15 cellular contexts compared by ENCODE assay signal in the genomic region with DNA sequence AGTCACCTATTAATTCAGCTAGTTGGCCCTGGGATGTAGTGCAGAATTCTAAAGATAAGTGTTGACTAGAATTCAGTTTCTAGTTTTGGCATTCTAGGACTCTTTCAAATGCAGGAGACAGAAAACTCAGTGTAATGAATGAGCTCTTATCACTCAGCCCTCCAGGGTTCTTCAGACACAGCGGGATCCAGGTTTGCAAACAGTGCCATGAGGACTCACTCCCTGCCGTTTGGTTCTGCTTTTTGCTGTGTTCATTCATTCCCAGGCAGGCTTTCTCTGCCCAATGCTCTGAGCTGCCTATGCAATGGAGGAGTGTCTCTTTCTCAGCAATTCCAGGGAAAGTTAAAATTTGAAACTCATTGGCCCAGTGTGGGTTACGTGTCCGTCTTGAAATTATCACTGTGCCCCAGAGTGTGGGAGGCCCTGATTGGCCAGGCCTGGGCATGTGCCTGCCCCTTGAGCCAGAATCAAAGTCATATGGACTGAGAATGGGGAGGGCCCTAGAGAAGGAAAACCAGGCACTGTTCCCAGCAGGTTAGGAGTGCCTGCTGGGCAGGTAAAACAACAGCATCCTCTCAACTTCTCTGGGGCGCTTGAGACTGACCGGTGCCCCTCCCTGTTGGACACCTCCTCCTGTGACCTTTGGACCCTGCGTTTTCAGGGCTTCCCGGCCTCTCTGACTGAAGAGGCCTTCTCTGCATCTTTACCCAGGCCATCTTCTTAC. TPM values are rescaled to one million over a fixed set of nuclear protein-coding genes. Genes with fewer than 3 reads are reported as not detected.
DNase-seq lines count a peak whose midpoint lies in the region; ATAC-seq, FAIRE-seq and TF ChIP-seq lines count a peak whose summit lies in the region.
"Had no signal": no experiment of that assay in that cellular context is flagged by ENCODE, and none has a peak within 500 bp of the region (broad histone marks: within the 10 kb centered on the region; RNA-seq: fewer than 3 reads in every experiment).

No MANE protein-coding gene starts in this region.

- H3K4me3 ChIP-seq in HepG2 (replicated peaks in 1 of 3; ENCODE audit: insufficient read depth in 1 of 3, low read depth in 2 of 3, low read length in 3 of 3) (peak overlapping the region in 1 of 3 experiments; percentile 37; a peak in 1 of 6 replicates), right lobe of liver (no peak overlapping the region), lower lobe of right lung (no peak overlapping the region)
- H3K4me3 ChIP-seq: ovary had no signal

- H3K27ac ChIP-seq in HepG2 (ENCODE audit: extremely low read length, insufficient read depth, low read length) (peak overlapping the region; percentile 39), right lobe of liver (no peak overlapping the region), lower lobe of right lung (no peak overlapping the region)
- H3K27ac ChIP-seq: ovary had no signal

- H3K79me2 ChIP-seq in HepG2 (ENCODE audit: insufficient read depth, low read length) = peaks cover 67% of the 10 kb centered on the region

- no peak overlapping the region for H3K4me3 Mint-ChIP-seq in brain
- no peak overlapping the region for H3K4me3 Mint-ChIP-seq in activated CD8-positive, alpha-beta T cell treated with anti-CD3 and anti-CD28 coated beads, Interleukin-2, amount 10 ng/mL, durations not matched to agents 7 days and 5 days

- ATAC-seq in HepG2 (peak; percentile 42), right lobe of liver (no peak), lower lobe of right lung (peak; percentile 81 to 86)
- no peak for ATAC-seq in activated CD8-positive, alpha-beta T cell treated with anti-CD3 and anti-CD28 coated beads, Interleukin-2, amount 10 ng/mL, durations not matched to agents 7 days and 5 days

- intact Hi-C loops in HepG2 (cut with micrococcal nuclease; ENCODE audit: unreplicated experiment) (loop anchor here (2.0 kb wide), 1 partner anchor 44 kb away; a partner anchor contains a TSS), right lobe of liver (cut with DNase I) (no loop called here), lower lobe of right lung (cut with DNase I) (no loop called here)

- peak overlapping the region; percentile 38 for H3K4me2 ChIP-seq in HepG2 (ENCODE audit: low read depth, low read length)

- POLR2A ChIA-PET in HepG2 (lab: Yijun Ruan, JAX) = interaction anchor here (0.8 to 5.1 kb wide), 4 partner anchors 8 to 44 kb away, joined by 3 to 28 read pairs (median 7); a partner anchor contains a TSS
- POLR2A ChIA-PET in activated CD8-positive, alpha-beta T cell treated with anti-CD3 and anti-CD28 coated beads, Interleukin-2, amount 10 ng/mL, durations not matched to agents 7 days and 5 days (lab: Charles Lee) = no interaction called here

- H3K36me3 ChIP-seq in HepG2 (replicated peaks in 1 of 2; ENCODE audit: control insufficient read depth in 1 of 2, insufficient read depth in 2 of 2, low read length in 2 of 2) (peaks cover 5 to 18% of the 10 kb centered on the region in 2 experiments; a peak in 4 of 5 replicates), right lobe of liver (no peaks in the 10 kb centered on the region), lower lobe of right lung (no peaks in the 10 kb centered on the region)
- H3K36me3 ChIP-seq: ovary had no signal

- H3K9ac ChIP-seq in HepG2 (ENCODE audit: insufficient read depth, low read depth, low read length) = no peak overlapping the region

- no peaks in the 10 kb centered on the region for H3K9me3 ChIP-seq in HepG2 (ENCODE audit: low read length)
- no peaks in the 10 kb centered on the region for H3K9me3 ChIP-seq in right lobe of liver
- H3K9me3 ChIP-seq in lower lobe of right lung = no peaks in the 10 kb centered on the region
- H3K9me3 ChIP-seq: ovary had no signal

- TF ChIP-seq POLR2A in HepG2 (IDR thresholded peaks at IDR 0.05; ENCODE audit: insufficient read depth in 1 of 2, low read depth in 2 of 2, low read length in 2 of 2) = no peak
- TF ChIP-seq POLR2A in right lobe of liver (IDR thresholded peaks at IDR 0.05) = no peak

- peaks cover 37% of the 10 kb centered on the region for H3K4me1 Mint-ChIP-seq in brain
- no peaks in the 10 kb centered on the region for H3K4me1 Mint-ChIP-seq in activated CD8-positive, alpha-beta T cell treated with anti-CD3 and anti-CD28 coated beads, Interleukin-2, amount 10 ng/mL, durations not matched to agents 7 days and 5 days (ENCODE audit: low read depth)

- H3K36me3 Mint-ChIP-seq in brain = no peaks in the 10 kb centered on the region
- no peaks in the 10 kb centered on the region for H3K36me3 Mint-ChIP-seq in activated CD8-positive, alpha-beta T cell treated with anti-CD3 and anti-CD28 coated beads, Interleukin-2, amount 10 ng/mL, durations not matched to agents 7 days and 5 days (ENCODE audit: low read depth)

- no peaks in the 10 kb centered on the region for H3K9me3 Mint-ChIP-seq in brain
- no peaks in the 10 kb centered on the region for H3K9me3 Mint-ChIP-seq in activated CD8-positive, alpha-beta T cell treated with anti-CD3 and anti-CD28 coated beads, Interleukin-2, amount 10 ng/mL, durations not matched to agents 7 days and 5 days (ENCODE audit: insufficient read depth)

- H4K20me1 ChIP-seq in HepG2 (ENCODE audit: insufficient read depth, low read length) = peaks cover 34% of the 10 kb centered on the region

- TF ChIP-seq CTCF in HepG2 (CRISPR knock-in tag; IDR thresholded peaks at IDR 0.05) (no peak), right lobe of liver (IDR thresholded peaks at IDR 0.05) (no peak), brain (conservative IDR thresholded peaks at IDR 0.05) (no peak), lower lobe of right lung (IDR thresholded peaks at IDR 0.05) (no peak)

- H3K27me3 Mint-ChIP-seq in brain = peaks cover 4% of the 10 kb centered on the region
- H3K27me3 Mint-ChIP-seq in activated CD8-positive, alpha-beta T cell treated with anti-CD3 and anti-CD28 coated beads, Interleukin-2, amount 10 ng/mL, durations not matched to agents 7 days and 5 days (ENCODE audit: low read depth) = peaks cover 6% of the 10 kb centered on the region

- TF ChIP-seq EP300 in HepG2 (IDR thresholded peaks at IDR 0.05; ENCODE audit: low read depth in 2 of 2, low read length in 2 of 2) (no peak; a peak in 1 of 4 replicates), HepG2 (CRISPR knock-in tag; IDR thresholded peaks at IDR 0.05; ENCODE audit: borderline replicate concordance) (no peak)

- no peak for TF ChIP-seq RAD21 in HepG2 (CRISPR knock-in tag; IDR thresholded peaks at IDR 0.05)

- BruUV-seq in HepG2 (replicated peaks; lab: Mats Ljungman, UMichigan) = no TSS peak

- no peaks in the 10 kb centered on the region for H3K27me3 ChIP-seq in HepG2 (ENCODE audit: control insufficient read depth in 1 of 2, insufficient read depth in 2 of 2, low read length in 2 of 2)
- peaks cover 0 to 5% of the 10 kb centered on the region in 2 donors for H3K27me3 ChIP-seq in right lobe of liver
- H3K27me3 ChIP-seq in lower lobe of right lung (ENCODE audit: low read depth) = no peaks in the 10 kb centered on the region
- H3K27me3 ChIP-seq: ovary had no signal

- WGBS in HepG2 (ENCODE audit: low lambda C conversion rate) = 26% methylated on average over 8 of the region's 8 CpGs
- 36% methylated on average over 6 of the region's 8 CpGs for WGBS in right lobe of liver (ENCODE audit: insufficient coverage, low coverage, low lambda C conversion rate, missing lambda C conversion rate)

- FAIRE-seq in HepG2 (lab: Jason Lieb, UNC) = peak; percentile 30

- H3K4me1 ChIP-seq in HepG2 (ENCODE audit: insufficient read depth, low read length) (peaks cover 66% of the 10 kb centered on the region), right lobe of liver (peaks cover 0 to 20% (median 9%) of the 10 kb centered on the region in 4 donors), lower lobe of right lung (peaks cover 13% of the 10 kb centered on the region)

- CTCF ChIA-PET in HepG2 (lab: Yijun Ruan, JAX; ENCODE audit: low intra/inter-chr PET ratio, low total read pairs) = no interaction called here
- CTCF ChIA-PET in activated CD8-positive, alpha-beta T cell treated with anti-CD3 and anti-CD28 coated beads, Interleukin-2, amount 10 ng/mL, durations not matched to agents 7 days and 5 days (lab: Charles Lee) = no interaction called here

- H2AFZ ChIP-seq in HepG2 (ENCODE audit: low read length) = no peak overlapping the region

- DNase-seq in HepG2 (ENCODE audit: low spot score) (no peak), right lobe of liver (no peak), lower lobe of right lung (no peak), middle frontal gyrus (ENCODE audit: extremely low spot score, low spot score) (no peak), hepatic stellate cell (ENCODE audit: low spot score) (no peak), epidermal melanocyte (ENCODE audit: insufficient read length, low spot score) (no peak)
- DNase-seq in activated CD8-positive, alpha-beta T cell treated with anti-CD3 and anti-CD28 coated beads, Interleukin-2, amount 10 ng/mL, durations not matched to agents 7 days and 5 days = no peak
- DNase-seq: activated T-cell treated with anti-CD3 and anti-CD28 coated beads for 4 hours; amniotic stem cell; DMS 273 treated with DMSO at 0.1 percent for 48 hours; effector CD8-positive, alpha-beta T cell; HCEC 1CT; NCI-H1048 had no signal

- H3K27ac Mint-ChIP-seq in brain = peak overlapping the region in 3 of 5 experiments; percentile 17 to 81 (median 60)
- no peak overlapping the region for H3K27ac Mint-ChIP-seq in activated CD8-positive, alpha-beta T cell treated with anti-CD3 and anti-CD28 coated beads, Interleukin-2, amount 10 ng/mL, durations not matched to agents 7 days and 5 days

- in situ Hi-C loops in HepG2 (cut with HindIII; ENCODE audit: extremely low pct_ligation_motif_present, low pct_unique_long_range_greater_than_20kb) = no loop called here

RNA-seq across cellular contexts. Expression of a gene that starts 43.4 kb away (rescaled TPM):
- total RNA-seq in HepG2 (2016; rRNA removed; fragmentation: Illumina TruSeq; extraction: Trizol) (6.3 and 12.2 TPM in 2 replicates), right lobe of liver (1 to 10 TPM; 1.3 to 5.4 (median 1.9) TPM), lower lobe of right lung (18.4 TPM)
- 2.6 and 2.8 TPM in 2 replicates for total RNA-seq in HepG2 (2016; cell fraction: cytosol; rRNA removed; fragmentation: Illumina TruSeq; extraction: Trizol; ENCODE audit: low read depth)
- total RNA-seq in HepG2 (2016; cell fraction: insoluble cytoplasmic fraction; rRNA removed; fragmentation: Illumina TruSeq; extraction: Trizol) = 7.0 and 9.8 TPM in 2 replicates
- total RNA-seq in HepG2 (2016; cell fraction: membrane; rRNA removed; fragmentation: Illumina TruSeq; extraction: Trizol) = 5.3 and 6.5 TPM in 2 replicates
- 9.7 and 11.5 TPM in 2 replicates for total RNA-seq in HepG2 (2016; cell fraction: nucleus; rRNA removed; fragmentation: Illumina TruSeq; extraction: Trizol)
- polyA plus RNA-seq in HepG2 (2011; rRNA removed) (18.5 and 22.3 TPM in 2 replicates), brain (ENCODE audit: insufficient read depth, low read depth, low replicate concordance) (8.8 TPM)
- polyA plus RNA-seq in HepG2 (2011; cell fraction: cytosol; rRNA removed) = 20.1 and 23.4 TPM in 2 replicates
- polyA plus RNA-seq in HepG2 (2011; cell fraction: nucleus; rRNA removed) = 14.3 and 18.6 TPM in 2 replicates
- 8.0 and 11.2 TPM in 2 replicates for polyA plus RNA-seq in HepG2 (2012)
- polyA plus RNA-seq in HepG2 (2016; cell fraction: cytosol; fragmentation: Illumina TruSeq; extraction: Trizol; ENCODE audit: low read depth) = 1.9 and 2.3 TPM in 2 replicates
- 8.4 and 8.6 TPM in 2 replicates for polyA plus RNA-seq in HepG2 (2016; cell fraction: insoluble cytoplasmic fraction; fragmentation: Illumina TruSeq; extraction: Trizol; ENCODE audit: low read depth)
- 3.7 and 4.9 TPM in 2 replicates for polyA plus RNA-seq in HepG2 (2016; cell fraction: membrane; fragmentation: Illumina TruSeq; extraction: Trizol; ENCODE audit: low read depth)
- polyA plus RNA-seq in HepG2 (2016; cell fraction: nucleus; fragmentation: Illumina TruSeq; extraction: Trizol; ENCODE audit: insufficient read depth, low read depth) = 23.6 and 23.8 TPM in 2 replicates
- 3.2 and 18.3 TPM in 2 replicates for polyA minus RNA-seq in HepG2 (2011; rRNA and poly(A)+ RNA removed; ENCODE audit: low replicate concordance)
- polyA minus RNA-seq in HepG2 (2011; cell fraction: cytosol; rRNA and poly(A)+ RNA removed) = 8.7 and 9.4 TPM in 2 replicates
- polyA minus RNA-seq in HepG2 (2011; cell fraction: nucleus; rRNA and poly(A)+ RNA removed) = 8.6 and 9.4 TPM in 2 replicates
- total RNA-seq in activated CD8-positive, alpha-beta T cell treated with anti-CD3 and anti-CD28 coated beads, Interleukin-2, amount 10 ng/mL, durations not matched to agents 7 days and 5 days = under 1 TPM; 0.18 to 0.23 TPM

RNA-seq across cellular contexts. Expression of a gene that starts 50.1 kb away (rescaled TPM):
- total RNA-seq in HepG2 (2016; rRNA removed; fragmentation: Illumina TruSeq; extraction: Trizol) (not detected in 2 replicates), right lobe of liver (under 1 TPM in 3 of 6 experiments, not detected in 3; 0.06 to 0.53 (median 0.12) TPM), lower lobe of right lung (14.3 TPM)
- total RNA-seq in HepG2 (2016; cell fraction: cytosol; rRNA removed; fragmentation: Illumina TruSeq; extraction: Trizol; ENCODE audit: low read depth) = not detected in 2 replicates
- total RNA-seq in HepG2 (2016; cell fraction: insoluble cytoplasmic fraction; rRNA removed; fragmentation: Illumina TruSeq; extraction: Trizol) = not detected in 2 replicates
- not detected in 2 replicates for total RNA-seq in HepG2 (2016; cell fraction: membrane; rRNA removed; fragmentation: Illumina TruSeq; extraction: Trizol)
- not detected in 2 replicates for total RNA-seq in HepG2 (2016; cell fraction: nucleus; rRNA removed; fragmentation: Illumina TruSeq; extraction: Trizol)
- polyA plus RNA-seq in HepG2 (2011; rRNA removed) (not detected in 2 replicates), brain (ENCODE audit: insufficient read depth, low read depth, low replicate concordance) (1.4 TPM)
- 0.01 and 0.03 TPM in 2 replicates for polyA plus RNA-seq in HepG2 (2011; cell fraction: cytosol; rRNA removed)
- polyA plus RNA-seq in HepG2 (2011; cell fraction: nucleus; rRNA removed) = 0.03 and 0.08 TPM in 2 replicates
- polyA plus RNA-seq in HepG2 (2012) = 0.08 and 0.11 TPM in 2 replicates
- polyA plus RNA-seq in HepG2 (2016; cell fraction: cytosol; fragmentation: Illumina TruSeq; extraction: Trizol; ENCODE audit: low read depth) = not detected in 2 replicates
- polyA plus RNA-seq in HepG2 (2016; cell fraction: insoluble cytoplasmic fraction; fragmentation: Illumina TruSeq; extraction: Trizol; ENCODE audit: low read depth) = not detected in 2 replicates
- not detected in 2 replicates for polyA plus RNA-seq in HepG2 (2016; cell fraction: membrane; fragmentation: Illumina TruSeq; extraction: Trizol; ENCODE audit: low read depth)
- polyA plus RNA-seq in HepG2 (2016; cell fraction: nucleus; fragmentation: Illumina TruSeq; extraction: Trizol; ENCODE audit: insufficient read depth, low read depth) = 0.27 TPM in 1 of 2 replicates, not detected in the other
- 0.04 and 0.80 TPM in 2 replicates for polyA minus RNA-seq in HepG2 (2011; rRNA and poly(A)+ RNA removed; ENCODE audit: low replicate concordance)
- polyA minus RNA-seq in HepG2 (2011; cell fraction: cytosol; rRNA and poly(A)+ RNA removed) = not detected in 2 replicates
- polyA minus RNA-seq in HepG2 (2011; cell fraction: nucleus; rRNA and poly(A)+ RNA removed) = not detected in 2 replicates
- under 1 TPM; 0.21 to 0.55 TPM for total RNA-seq in activated CD8-positive, alpha-beta T cell treated with anti-CD3 and anti-CD28 coated beads, Interleukin-2, amount 10 ng/mL, durations not matched to agents 7 days and 5 days

Comparison
In these comparisons a context has a peak if more than half of its experiments do, and no peak if none do; other contexts are left out.
1. ATAC-seq: peak in HepG2 (single experiment) and lower lobe of right lung (2 of 2); none in right lobe of liver (0 of 4) and activated CD8-positive, alpha-beta T cell treated with anti-CD3 and anti-CD28 coated beads, Interleukin-2, amount 10 ng/mL, durations not matched to agents 7 days and 5 days (single experiment).